21 cellular contexts compared by ENCODE assay signal in genomic region chr6:170031684-170032121, GRCh38.
DNase-seq lines count a peak whose midpoint lies in the region; ATAC-seq and TF ChIP-seq lines count a peak whose summit lies in the region.
"Had no signal": no experiment of that assay in that cellular context is flagged by ENCODE, and none has a peak within 500 bp of the region (broad histone marks: within the 10 kb centered on the region; RNA-seq: fewer than 3 reads in every experiment).

No MANE protein-coding gene starts in this region.

- H3K9ac ChIP-seq in endodermal cell (ENCODE audit: extremely low read depth, low read length, poor library complexity, severe bottlenecking), result no peak overlapping the region
- H3K9ac ChIP-seq: parathyroid adenoma had no signal

- H3K27ac Mint-ChIP-seq in endodermal cell, result no peak overlapping the region
- H3K27ac Mint-ChIP-seq: activated CD4-positive, alpha-beta T cell treated with anti-CD3 and anti-CD28 coated beads, Interleukin-2, amount 10 ng/mL, durations not matched to agents 24 days and 14 days had no signal

- no peaks in the 10 kb centered on the region for H3K9me3 ChIP-seq in endodermal cell (ENCODE audit: control insufficient read depth, low read length)
- H3K9me3 ChIP-seq in osteoblast (ENCODE audit: low read depth, low read length), result no peaks in the 10 kb centered on the region
- H3K9me3 ChIP-seq in aorta (ENCODE audit: control insufficient read depth, low read length), result peaks cover 2% of the 10 kb centered on the region

- H3K4me1 ChIP-seq in endodermal cell (ENCODE audit: control insufficient read depth, insufficient read depth, low read length) (peaks cover 7% of the 10 kb centered on the region), osteoblast (ENCODE audit: insufficient read depth, low read length) (no peaks in the 10 kb centered on the region), aorta (ENCODE audit: control insufficient read depth in 1 of 2, insufficient read depth in 2 of 2, low read length in 2 of 2) (no peaks in the 10 kb centered on the region)
- H3K4me1 ChIP-seq: parathyroid adenoma had no signal

- peaks cover 30% of the 10 kb centered on the region for H3K9me3 Mint-ChIP-seq in endodermal cell

- ATAC-seq in left ventricle myocardium superior (no peak), left cardiac atrium (no peak), aorta (ENCODE audit: low FRiP score) (no peak), HG02973 (IDR thresholded peaks at IDR 0.05; ENCODE audit: unreplicated experiment) (no peak)
- ATAC-seq: SK-N-SH treated with all-trans-retinoic acid at 6 μM for 48 hours had no signal

- peak; percentile 5 for DNase-seq in left ventricle myocardium superior
- no peak for DNase-seq in left cardiac atrium
- DNase-seq in endodermal cell, result peak; percentile 13
- DNase-seq in osteoblast (ENCODE audit: insufficient read length, low spot score, missing footprints), result peak; percentile 55
- DNase-seq in aorta, result peak; percentile 26 to 43
- DNase-seq in T1000 (lab: John Stamatoyannopoulos, UW), result no peak
- no peak for DNase-seq in iPS-NIHi7 (ENCODE audit: extremely low spot score)
- DNase-seq: ACHN; activated CD4-positive, alpha-beta T cell treated with anti-CD3 and anti-CD28 coated beads, Interleukin-2, amount 10 ng/mL, durations not matched to agents 24 days and 14 days; activated gamma-delta T cell treated with Interleukin-2 at 50 U/mL for 16 hours; anterior cingulate cortex; effector memory CD4-positive, alpha-beta T cell; esophagus squamous epithelium; KG1; mammary epithelial cell; NCI-H446; NK-92 treated with Interleukin-12 subunit alpha and Interleukin-12 subunit beta, amount 100 ng/mL, for 24 hours; stimulated activated CD4-positive, alpha-beta T cell treated with anti-CD3 and anti-CD28 coated beads, Interleukin-2, amount 100 ng/mL, for 48 hours had no signal

- H3K79me2 ChIP-seq in osteoblast (ENCODE audit: insufficient read depth, low read length), result no peaks in the 10 kb centered on the region
- H3K79me2 ChIP-seq: parathyroid adenoma had no signal

- H3K4me3 ChIP-seq in endodermal cell (ENCODE audit: low read length), result no peak overlapping the region
- no peak overlapping the region for H3K4me3 ChIP-seq in osteoblast (ENCODE audit: insufficient read depth, low read length)
- H3K4me3 ChIP-seq in aorta (ENCODE audit: low read length in 2 of 2), result no peak overlapping the region
- H3K4me3 ChIP-seq: esophagus squamous epithelium had no signal

- no peak overlapping the region for H3K4me3 Mint-ChIP-seq in endodermal cell
- H3K4me3 Mint-ChIP-seq: activated CD4-positive, alpha-beta T cell treated with anti-CD3 and anti-CD28 coated beads, Interleukin-2, amount 10 ng/mL, durations not matched to agents 24 days and 14 days had no signal

- no peaks in the 10 kb centered on the region for H3K27me3 ChIP-seq in endodermal cell (ENCODE audit: control insufficient read depth, insufficient read depth, low read length, poor library complexity, severe bottlenecking)
- H3K27me3 ChIP-seq in osteoblast (ENCODE audit: insufficient read depth, low read length), result no peaks in the 10 kb centered on the region
- no peaks in the 10 kb centered on the region for H3K27me3 ChIP-seq in aorta (ENCODE audit: control insufficient read depth in 1 of 2, insufficient read depth in 2 of 2, low read length in 1 of 2)

- H3K4me1 Mint-ChIP-seq in endodermal cell, result peaks cover 16% of the 10 kb centered on the region
- H3K4me1 Mint-ChIP-seq: activated CD4-positive, alpha-beta T cell treated with anti-CD3 and anti-CD28 coated beads, Interleukin-2, amount 10 ng/mL, durations not matched to agents 24 days and 14 days had no signal

- no peaks in the 10 kb centered on the region for H3K36me3 ChIP-seq in endodermal cell (ENCODE audit: control insufficient read depth, insufficient read depth, low read length)
- H3K36me3 ChIP-seq in osteoblast (ENCODE audit: insufficient read depth, low read length), result no peaks in the 10 kb centered on the region
- no peaks in the 10 kb centered on the region for H3K36me3 ChIP-seq in aorta (ENCODE audit: control insufficient read depth in 1 of 2, insufficient read depth in 2 of 2, low read length in 1 of 2)
- H3K36me3 ChIP-seq: esophagus squamous epithelium had no signal

- TF ChIP-seq CTCF in endodermal cell (conservative IDR thresholded peaks at IDR 0.05), result no peak
- TF ChIP-seq CTCF in osteoblast (IDR thresholded peaks at IDR 0.05; ENCODE audit: extremely low read depth, low read depth, low read length), result no peak

- H3K4me2 ChIP-seq in osteoblast (ENCODE audit: insufficient read depth, low read length), result no peak overlapping the region

- intact Hi-C loops in left ventricle myocardium superior (cut with micrococcal nuclease), result no loop called here
- intact Hi-C loops in left cardiac atrium (cut with DNase I), result no loop called here
- intact Hi-C loops in aorta (cut with DNase I), result no loop called here

- no peaks in the 10 kb centered on the region for H4K20me1 ChIP-seq in osteoblast (ENCODE audit: insufficient read depth, low read length)

- no peak overlapping the region for H3K27ac ChIP-seq in endodermal cell (ENCODE audit: low read depth, low read length)
- H3K27ac ChIP-seq in osteoblast (ENCODE audit: low read depth, low read length), result no peak overlapping the region
- H3K27ac ChIP-seq in aorta (ENCODE audit: low read depth in 1 of 2, low read length in 2 of 2), result no peak overlapping the region
- H3K27ac ChIP-seq: parathyroid adenoma had no signal

- no peak overlapping the region for H2AFZ ChIP-seq in osteoblast (ENCODE audit: low read length)
- H2AFZ ChIP-seq: parathyroid adenoma had no signal

- peaks cover 5% of the 10 kb centered on the region for H3K27me3 Mint-ChIP-seq in endodermal cell (ENCODE audit: insufficient read depth)

- 82 to 84% methylated on average over 6 to 10 of the region's 11 CpGs for WGBS in endodermal cell (ENCODE audit: insufficient coverage in 1 of 2, insufficient read length in 1 of 2), 2 experiments
- WGBS in aorta, 2 donors, result 89 to 94% methylated on average over 11 of the region's 11 CpGs

- peaks cover 3% of the 10 kb centered on the region for H3K36me3 Mint-ChIP-seq in endodermal cell (ENCODE audit: low read depth)

Comparison
In these comparisons a context has a peak if more than half of its experiments do, and no peak if none do; other contexts are left out.
1. DNase-seq: peak in left ventricle myocardium superior (single experiment), endodermal cell (single experiment), osteoblast (single experiment) and aorta (2 of 2); none in left cardiac atrium (single experiment), T1000 (single experiment) and iPS-NIHi7 (single experiment).